In genomic region chr2:150133623-150134022, GRCh38 we compare ENCODE assay signal across 8 cellular contexts.
DNase-seq lines count a peak whose midpoint lies in the region; ATAC-seq, FAIRE-seq and TF ChIP-seq lines count a peak whose summit lies in the region.

No MANE protein-coding gene starts in this region.

- TF ChIP-seq CTCF in AG09319 (IDR thresholded peaks at IDR 0.05; ENCODE audit: low read depth, low read length): no peak
- TF ChIP-seq CTCF in HepG2 (CRISPR knock-in tag; IDR thresholded peaks at IDR 0.05): no peak

- no peaks in the 10 kb centered on the region for H3K36me3 ChIP-seq in SJCRH30
- no peaks in the 10 kb centered on the region for H3K36me3 ChIP-seq in HepG2 (replicated peaks in 1 of 2; ENCODE audit: control insufficient read depth in 1 of 2, insufficient read depth in 2 of 2, low read length in 2 of 2)

- ATAC-seq in GM18870 (IDR thresholded peaks at IDR 0.05; ENCODE audit: unreplicated experiment): peak; percentile 99
- peak; percentile 84 for ATAC-seq in HG03139 (IDR thresholded peaks at IDR 0.05; ENCODE audit: unreplicated experiment)
- ATAC-seq in HepG2: peak; percentile 51

- H4K20me1 ChIP-seq in HepG2 (ENCODE audit: insufficient read depth, low read length): no peaks in the 10 kb centered on the region

- in situ Hi-C loops in HepG2 (cut with HindIII; ENCODE audit: extremely low pct_ligation_motif_present, low pct_unique_long_range_greater_than_20kb): no loop called here

- H3K4me3 ChIP-seq in SJCRH30 (no peak overlapping the region), HepG2 (replicated peaks in 1 of 3; ENCODE audit: insufficient read depth in 1 of 3, low read depth in 2 of 3, low read length in 3 of 3) (no peak overlapping the region)

- H3K27me3 ChIP-seq in SJCRH30 (no peaks in the 10 kb centered on the region), HepG2 (ENCODE audit: control insufficient read depth in 1 of 2, insufficient read depth in 2 of 2, low read length in 2 of 2) (no peaks in the 10 kb centered on the region)

- CTCF ChIA-PET in HepG2 (lab: Yijun Ruan, JAX; ENCODE audit: low intra/inter-chr PET ratio, low total read pairs): no interaction called here

- H3K4me1 ChIP-seq in SJCRH30 (peaks cover 12% of the 10 kb centered on the region), HepG2 (ENCODE audit: insufficient read depth, low read length) (no peaks in the 10 kb centered on the region)

- no peaks in the 10 kb centered on the region for H3K79me2 ChIP-seq in HepG2 (ENCODE audit: insufficient read depth, low read length)

- no peak overlapping the region for H2AFZ ChIP-seq in HepG2 (ENCODE audit: low read length)

- H3K9me3 ChIP-seq in SJCRH30 (replicated peaks) (no peaks in the 10 kb centered on the region), HepG2 (ENCODE audit: low read length) (peaks cover 29% of the 10 kb centered on the region)

- FAIRE-seq in HepG2 (lab: Jason Lieb, UNC): no peak

- no peak overlapping the region for H3K4me2 ChIP-seq in HepG2 (ENCODE audit: low read depth, low read length)

- no peak for TF ChIP-seq RAD21 in HepG2 (CRISPR knock-in tag; IDR thresholded peaks at IDR 0.05)

- WGBS in HepG2 (ENCODE audit: low lambda C conversion rate): 21% methylated on average over 5 of the region's 5 CpGs

- TF ChIP-seq EP300 in HepG2 (IDR thresholded peaks at IDR 0.05; ENCODE audit: low read depth in 2 of 2, low read length in 2 of 2) (no peak), HepG2 (CRISPR knock-in tag; IDR thresholded peaks at IDR 0.05; ENCODE audit: borderline replicate concordance) (no peak)

- H3K9ac ChIP-seq in HepG2 (ENCODE audit: insufficient read depth, low read depth, low read length): no peak overlapping the region

- BruUV-seq in HepG2 (replicated peaks; lab: Mats Ljungman, UMichigan): no TSS peak

- intact Hi-C loops in HepG2 (cut with micrococcal nuclease; ENCODE audit: unreplicated experiment): no loop called here

- no peak for TF ChIP-seq POLR2A in HepG2 (IDR thresholded peaks at IDR 0.05; ENCODE audit: insufficient read depth in 1 of 2, low read depth in 2 of 2, low read length in 2 of 2)

- POLR2A ChIA-PET in HepG2 (lab: Yijun Ruan, JAX): no interaction called here

- peak; percentile 59 for DNase-seq in AG09319 (ENCODE audit: extremely low read depth, low read depth)
- peak; percentile 7 to 41 for DNase-seq in SJCRH30
- DNase-seq in HepG2 (ENCODE audit: low spot score): peak; percentile 56
- no peak for DNase-seq in GDM1 (lab: John Stamatoyannopoulos, UW)
- DNase-seq in activated CD8-positive, alpha-beta memory T cell treated with anti-CD3 and anti-CD28 coated beads, Interleukin-2, amount 50 U/mL, for 48 hours: no peak
- DNase-seq in activated T-cell treated with anti-CD3 and anti-CD28 coated beads, Interleukin-2, amount 50 U/mL, for 1 hour: no peak

- peak overlapping the region; percentile 35 for H3K27ac ChIP-seq in SJCRH30
- no peak overlapping the region for H3K27ac ChIP-seq in HepG2 (ENCODE audit: extremely low read length, insufficient read depth, low read length)

TF ChIP-seq in HepG2, 621 proteins besides CTCF, POLR2A, EP300 and RAD21:
- TF ChIP-seq PHF20 (CRISPR knock-in tag; IDR thresholded peaks at IDR 0.05) (no peak), GABPA (IDR thresholded peaks at IDR 0.05; ENCODE audit: low read depth, low read length) (no peak), GABPA (CRISPR knock-in tag; IDR thresholded peaks at IDR 0.05; ENCODE audit: low read depth) (no peak), SMARCE1 (IDR thresholded peaks at IDR 0.05; ENCODE audit: borderline replicate concordance) (no peak), ZNF441 (CRISPR knock-in tag; IDR thresholded peaks at IDR 0.05; ENCODE audit: borderline replicate concordance) (no peak), MBNL3 (CRISPR knock-in tag; conservative IDR thresholded peaks at IDR 0.05) (no peak), ZMAT5 (CRISPR knock-in tag; IDR thresholded peaks at IDR 0.05; ENCODE audit: borderline replicate concordance, low read depth) (no peak), ZNF709 (CRISPR knock-in tag; IDR thresholded peaks at IDR 0.05) (no peak), U2AF1 (optimal IDR thresholded peaks at IDR 0.05; ENCODE audit: low read depth, low read length) (no peak), ELF1 (CRISPR knock-in tag; IDR thresholded peaks at IDR 0.05) (no peak), KDM2A (CRISPR knock-in tag; IDR thresholded peaks at IDR 0.05; ENCODE audit: borderline replicate concordance, low read depth) (no peak), ZNF589 (CRISPR knock-in tag; conservative IDR thresholded peaks at IDR 0.05) (no peak), SOX5 (CRISPR knock-in tag; IDR thresholded peaks at IDR 0.05; ENCODE audit: borderline replicate concordance) (peak; percentile 59; the same call in 1 of the 2 replicates), MTF2 (CRISPR knock-in tag; IDR thresholded peaks at IDR 0.05; ENCODE audit: borderline replicate concordance) (no peak), TOPORS (CRISPR knock-in tag; IDR thresholded peaks at IDR 0.05) (no peak), SOX6 (IDR thresholded peaks at IDR 0.05) (no peak), SOX6 (CRISPR knock-in tag; IDR thresholded peaks at IDR 0.05) (peak; percentile 24; the same call in 1 of the 2 replicates), ZBTB43 (CRISPR knock-in tag; conservative IDR thresholded peaks at IDR 0.05) (no peak), FOSL2 (CRISPR knock-in tag; IDR thresholded peaks at IDR 0.05) (peak; percentile 91), ZNF614 (CRISPR knock-in tag; IDR thresholded peaks at IDR 0.05; ENCODE audit: borderline replicate concordance) (no peak), CHD2 (IDR thresholded peaks at IDR 0.05; ENCODE audit: low read depth, low read length) (no peak), CCAR2 (optimal IDR thresholded peaks at IDR 0.05; ENCODE audit: low read depth, low read length) (no peak), SOX13 (IDR thresholded peaks at IDR 0.05) (no peak), SOX13 (CRISPR knock-in tag; conservative IDR thresholded peaks at IDR 0.05 in 1 of 2, IDR thresholded peaks at IDR 0.05 in 1 of 2) (peak in 1 of 2 experiments; percentile 21; a peak in 1 of 4 replicates), GPBP1L1 (CRISPR knock-in tag; IDR thresholded peaks at IDR 0.05) (no peak), FUBP1 (CRISPR knock-in tag; IDR thresholded peaks at IDR 0.05; ENCODE audit: borderline replicate concordance) (no peak), ZNF7 (CRISPR knock-in tag; IDR thresholded peaks at IDR 0.05) (peak; percentile 61; the same call in 1 of the 2 replicates)

Comparison
In these comparisons a context has a peak if more than half of its experiments do, and no peak if none do; other contexts are left out.
1. DNase-seq: peak in AG09319 (single experiment), SJCRH30 (2 of 2) and HepG2 (single experiment); none in GDM1 (single experiment), activated CD8-positive, alpha-beta memory T cell treated with anti-CD3 and anti-CD28 coated beads, Interleukin-2, amount 50 U/mL, for 48 hours (single experiment) and activated T-cell treated with anti-CD3 and anti-CD28 coated beads, Interleukin-2, amount 50 U/mL, for 1 hour (single experiment).
2. Peak in every context shown above with its lines, with median percentiles within 50 percentile points of each other: ATAC-seq.